In the genomic region with DNA sequence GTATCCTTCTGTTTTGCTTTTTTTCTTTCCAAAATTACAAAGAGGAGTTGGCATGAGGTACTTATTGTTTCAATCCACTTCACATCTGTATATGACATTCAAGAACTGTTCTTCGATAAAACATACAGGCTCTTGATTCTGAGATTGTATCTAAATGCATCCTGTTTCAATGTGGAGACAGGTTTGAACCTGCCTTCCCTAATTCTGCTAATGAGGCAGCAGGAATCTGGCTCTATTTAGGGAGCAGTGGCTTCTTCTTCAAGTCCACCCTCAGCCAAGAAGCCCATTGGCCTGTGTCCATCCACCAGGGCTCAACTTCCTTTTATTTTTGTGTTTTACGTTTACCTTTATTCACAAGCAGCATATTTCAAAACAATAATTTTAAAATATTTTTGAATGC, we compare ENCODE assay signal across 31 cellular contexts.
"Had no signal": no experiment of that assay in that cellular context is flagged by ENCODE, and none has a peak within 500 bp of the region (broad histone marks: within the 10 kb centered on the region; RNA-seq: fewer than 3 reads in every experiment).

No MANE protein-coding gene starts in this region.

- DNase-seq: activated CD4-positive, alpha-beta T cell treated with anti-CD3 and anti-CD28 coated beads for 4 hours; activated CD4-positive, alpha-beta T cell treated with anti-CD3 and anti-CD28 coated beads, Interleukin-2, amount 50 U/mL, for 48 hours; activated CD4-positive, CD25-positive, alpha-beta regulatory T cell; activated CD8-positive, alpha-beta memory T cell treated with anti-CD3 and anti-CD28 coated beads, Interleukin-2, amount 50 U/mL, for 48 hours; activated naive CD4-positive, alpha-beta T cell; activated T-cell treated with anti-CD3 and anti-CD28 coated beads, Interleukin-2, amount 50 U/mL, for 4 hours; cerebellar nuclear complex; endodermal cell; erythroblast; foreskin melanocyte; glutamatergic neuron; immature natural killer cell; kidney glomerular epithelial cell; left lung; midbrain; natural killer cell; sigmoid colon; stimulated activated CD4-positive, alpha-beta T cell treated with anti-CD3 and anti-CD28 coated beads, Interleukin-15, amount 100 ng/mL, for 24 hours; stimulated activated CD4-positive, alpha-beta T cell treated with anti-CD3 and anti-CD28 coated beads, Interleukin-2, amount 100 ng/mL, for 48 hours; stimulated activated CD8-positive, alpha-beta memory T cell treated with anti-CD3 and anti-CD28 coated beads, Interleukin-4, amount 100 ng/mL, for 48 hours; stimulated activated naive CD4-positive, alpha-beta T cell; T1000; testis; trophoblast cell; uterus had no signal

- H3K79me2 ChIP-seq: hepatocyte had no signal

- H3K36me3 ChIP-seq: left lung, sigmoid colon, uterus had no signal

- H3K4me3 Mint-ChIP-seq: activated naive CD8-positive, alpha-beta T cell; activated T-cell treated with anti-CD3 and anti-CD28 coated beads, Interleukin-2, amount 50 U/mL, for 4 hours; endodermal cell; immature natural killer cell; natural killer cell had no signal

- H3K27ac Mint-ChIP-seq: activated naive CD8-positive, alpha-beta T cell; activated T-helper 2 cell treated with anti-CD3 and anti-CD28 coated beads, Interferon-gamma antibody, Interleukin-2, Interleukin-4, amounts not matched to agents 10 μg/mL and 5 μg/mL and 100 μg/mL, durations not matched to agents 14 hours and 24 hours and 36 hours; immature natural killer cell; natural killer cell had no signal

- H3K4me3 ChIP-seq: coronary artery, hepatocyte, left lung, lung, sigmoid colon, smooth muscle cell, testis, uterus had no signal

- H3K27ac ChIP-seq: coronary artery, hepatocyte, left lung, sigmoid colon, testis, uterus had no signal

- H3K4me1 ChIP-seq: left lung, sigmoid colon, uterus had no signal

- H3K4me1 Mint-ChIP-seq: immature natural killer cell, natural killer cell had no signal

- ATAC-seq: activated T-cell treated with anti-CD3 and anti-CD28 coated beads, Interleukin-2, amount 50 U/mL, for 4 hours; left lung; natural killer cell had no signal

- H3K9me3 Mint-ChIP-seq: activated T-cell treated with anti-CD3 and anti-CD28 coated beads, Interleukin-2, amount 50 U/mL, for 4 hours; activated T-helper 2 cell treated with anti-CD3 and anti-CD28 coated beads, Interferon-gamma antibody, Interleukin-2, Interleukin-4, amounts not matched to agents 10 μg/mL and 5 μg/mL and 100 μg/mL, durations not matched to agents 14 hours and 24 hours and 36 hours had no signal

- H2AFZ ChIP-seq: hepatocyte had no signal

- H3K9me3 ChIP-seq: testis, uterus had no signal

- H3K36me3 Mint-ChIP-seq: activated naive CD8-positive, alpha-beta T cell; immature natural killer cell; natural killer cell had no signal

- H3K27me3 ChIP-seq: hepatocyte, left lung, sigmoid colon, testis, uterus had no signal

- H3K4me2 ChIP-seq: hepatocyte had no signal
